ENCODE assay signal across 1 cellular context in genomic region chr3:18416332-18416731, GRCh38.
TF ChIP-seq lines count a peak whose summit lies in the region.

No MANE protein-coding gene starts in this region.

TF ChIP-seq in WTC11, 78 proteins besides CTCF, POLR2A, EP300 and RAD21 (continued from another document):
- TF ChIP-seq MYBL2 (CRISPR knock-in tag; IDR thresholded peaks at IDR 0.05), result no peak
